26 cellular contexts compared by ENCODE assay signal in the genomic region with DNA sequence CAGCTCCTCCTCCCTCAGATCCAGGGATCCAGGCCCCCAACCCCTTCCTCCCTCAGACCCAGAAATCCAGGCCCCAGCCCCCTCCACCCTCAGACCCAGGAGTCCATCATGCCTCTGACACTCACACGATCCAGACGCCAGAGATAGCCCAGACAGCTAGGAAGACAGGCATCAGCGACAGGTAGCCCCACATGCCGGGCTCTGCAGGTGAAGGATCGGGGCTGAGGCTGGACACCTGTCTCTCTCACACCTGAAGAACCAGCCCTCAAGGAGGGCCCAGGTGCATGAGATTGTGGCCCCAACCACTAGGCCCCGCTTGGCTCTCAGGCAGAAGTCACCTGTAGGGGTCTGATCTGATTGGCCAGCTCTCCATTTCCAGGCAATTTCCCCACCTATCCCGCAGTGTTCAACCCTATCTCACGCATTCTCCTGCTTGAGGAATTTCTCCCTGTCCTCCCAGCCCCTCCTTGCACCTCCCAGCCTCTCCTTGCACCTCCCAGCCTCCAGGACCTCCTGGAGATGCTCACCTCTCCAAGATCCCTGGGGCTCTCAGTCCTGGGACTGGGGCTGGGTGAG. TPM values are rescaled to one million over a fixed set of nuclear protein-coding genes. Genes with fewer than 3 reads are reported as not detected.
DNase-seq lines count a peak whose midpoint lies in the region; ATAC-seq, FAIRE-seq and TF ChIP-seq lines count a peak whose summit lies in the region.
"Had no signal": no experiment of that assay in that cellular context is flagged by ENCODE, and none has a peak within 500 bp of the region (broad histone marks: within the 10 kb centered on the region; RNA-seq: fewer than 3 reads in every experiment).

No MANE protein-coding gene starts in this region.

- ATAC-seq in HepG2, result no peak; the same call in none of the 3 replicates
- no peak for ATAC-seq in right lobe of liver
- peak; percentile 6 for ATAC-seq in mucosa of descending colon
- ATAC-seq in HG03135 (IDR thresholded peaks at IDR 0.05; ENCODE audit: unreplicated experiment), result no peak

- no peak for TF ChIP-seq RAD21 in HepG2 (CRISPR knock-in tag; IDR thresholded peaks at IDR 0.05)

- H3K4me1 ChIP-seq in HepG2 (ENCODE audit: insufficient read depth, low read length), result peaks cover 35% of the 10 kb centered on the region
- H3K4me1 ChIP-seq in right lobe of liver, result no peaks in the 10 kb centered on the region
- H3K4me1 ChIP-seq in mucosa of descending colon (ENCODE audit: low read depth), result peaks cover 9% of the 10 kb centered on the region
- H3K4me1 ChIP-seq in transverse colon, result peaks cover 0 to 23% (median 12%) of the 10 kb centered on the region in 4 donors
- no peaks in the 10 kb centered on the region for H3K4me1 ChIP-seq in thyroid gland
- H3K4me1 ChIP-seq: BE2C had no signal

- no peaks in the 10 kb centered on the region for H3K9me3 Mint-ChIP-seq in dendritic cell treated with granulocyte-macrophage colony-stimulating factor and Interleukin-4, amounts not matched to agents 40 ng/mL and 50 ng/mL, for 4 days
- no peaks in the 10 kb centered on the region for H3K9me3 Mint-ChIP-seq in MCF 10A (ENCODE audit: unreplicated experiment)
- H3K9me3 Mint-ChIP-seq: CD4-positive, alpha-beta T cell had no signal

- H3K4me1 Mint-ChIP-seq in dendritic cell treated with granulocyte-macrophage colony-stimulating factor and Interleukin-4, amounts not matched to agents 40 ng/mL and 50 ng/mL, for 4 days (ENCODE audit: low read depth), result peaks cover 50% of the 10 kb centered on the region
- H3K4me1 Mint-ChIP-seq in MCF 10A (ENCODE audit: insufficient read depth, unreplicated experiment), result peaks cover 6% of the 10 kb centered on the region

- in situ Hi-C loops in HepG2 (cut with HindIII; ENCODE audit: extremely low pct_ligation_motif_present, low pct_unique_long_range_greater_than_20kb) (no loop called here), transverse colon (cut with MboI; ENCODE audit: low pct_ligation_motif_present in 1 of 4, low pct_unique_long_range_greater_than_20kb in 1 of 4, low sequenced_read_pairs in 3 of 4) (no loop called here)

- DNase-seq in HepG2 (ENCODE audit: low spot score) (no peak), right lobe of liver (no peak), mucosa of descending colon (no peak), transverse colon (no peak), MCF 10A (ENCODE audit: unreplicated experiment) (no peak), thyroid gland (no peak)
- DNase-seq: BE2C; CD4-positive, alpha-beta T cell; GM23248; HCEC 1CT; MV-4-11; NCI-H1105; NCI-H1436 treated with DMSO at 0.1 percent for 48 hours; NCI-H187 treated with DMSO at 0.1 percent for 48 hours; NCI-H2171 treated with DMSO at 0.1 percent for 48 hours; NCI-H524 treated with DMSO at 0.1 percent for 48 hours; NCI-H82; NK-92 treated with Interleukin-12 subunit alpha and Interleukin-12 subunit beta, amount 100 ng/mL, for 24 hours; SHP77 had no signal

- H3K4me3 Mint-ChIP-seq in dendritic cell treated with granulocyte-macrophage colony-stimulating factor and Interleukin-4, amounts not matched to agents 40 ng/mL and 50 ng/mL, for 4 days, result no peak overlapping the region
- H3K4me3 Mint-ChIP-seq in MCF 10A (ENCODE audit: unreplicated experiment), result no peak overlapping the region
- H3K4me3 Mint-ChIP-seq: CD4-positive, alpha-beta T cell had no signal

- H4K20me1 ChIP-seq in HepG2 (ENCODE audit: insufficient read depth, low read length), result no peaks in the 10 kb centered on the region

- H2AFZ ChIP-seq in HepG2 (ENCODE audit: low read length), result no peak overlapping the region
- H2AFZ ChIP-seq: GM23248 had no signal

- H3K4me3 ChIP-seq in HepG2 (replicated peaks in 1 of 3; ENCODE audit: insufficient read depth in 1 of 3, low read depth in 2 of 3, low read length in 3 of 3) (peak overlapping the region in 1 of 3 experiments; percentile 21; a peak in 1 of 6 replicates), right lobe of liver (no peak overlapping the region), mucosa of descending colon (no peak overlapping the region), transverse colon (peak overlapping the region in 1 of 4 donors; percentile 16), thyroid gland (replicated peaks in 1 of 3) (no peak overlapping the region)
- H3K4me3 ChIP-seq: GM23248 had no signal

- no peaks in the 10 kb centered on the region for H3K79me2 ChIP-seq in HepG2 (ENCODE audit: insufficient read depth, low read length)

- TF ChIP-seq EP300 in HepG2 (IDR thresholded peaks at IDR 0.05; ENCODE audit: low read depth in 2 of 2, low read length in 2 of 2) (no peak), HepG2 (CRISPR knock-in tag; IDR thresholded peaks at IDR 0.05; ENCODE audit: borderline replicate concordance) (no peak), transverse colon (IDR thresholded peaks at IDR 0.05; ENCODE audit: low read depth) (no peak)

- no peak for FAIRE-seq in HepG2 (lab: Jason Lieb, UNC)

- peak overlapping the region; percentile 62 for H3K4me2 ChIP-seq in HepG2 (ENCODE audit: low read depth, low read length)

- TF ChIP-seq POLR2A in HepG2 (IDR thresholded peaks at IDR 0.05; ENCODE audit: insufficient read depth in 1 of 2, low read depth in 2 of 2, low read length in 2 of 2) (no peak), right lobe of liver (IDR thresholded peaks at IDR 0.05) (no peak), transverse colon (IDR thresholded peaks at IDR 0.05) (no peak), thyroid gland (IDR thresholded peaks at IDR 0.05) (no peak)

- CTCF ChIA-PET in HepG2 (lab: Yijun Ruan, JAX; ENCODE audit: low intra/inter-chr PET ratio, low total read pairs) (no interaction called here), MCF 10A (lab: Yijun Ruan, JAX) (interaction anchor here (0.6 to 7.6 kb wide), 5 partner anchors 19 to 226 kb away, joined by 3 to 58 read pairs (median 5); no protein-coding TSS in a partner anchor)

- H3K27me3 ChIP-seq in HepG2 (ENCODE audit: control insufficient read depth in 1 of 2, insufficient read depth in 2 of 2, low read length in 2 of 2), result no peaks in the 10 kb centered on the region; a peak in 1 of 5 replicates
- no peaks in the 10 kb centered on the region for H3K27me3 ChIP-seq in right lobe of liver
- no peaks in the 10 kb centered on the region for H3K27me3 ChIP-seq in transverse colon
- H3K27me3 ChIP-seq in thyroid gland, result no peaks in the 10 kb centered on the region
- H3K27me3 ChIP-seq: BE2C had no signal

- BruUV-seq in HepG2 (replicated peaks; lab: Mats Ljungman, UMichigan), result no TSS peak
- no TSS peak for BruUV-seq in MCF 10A (replicated peaks; lab: Mats Ljungman, UMichigan)

- H3K9me3 ChIP-seq in HepG2 (ENCODE audit: low read length) (no peaks in the 10 kb centered on the region), right lobe of liver (no peaks in the 10 kb centered on the region), mucosa of descending colon (no peaks in the 10 kb centered on the region), transverse colon (no peaks in the 10 kb centered on the region), thyroid gland (no peaks in the 10 kb centered on the region)
- H3K9me3 ChIP-seq: BE2C had no signal

- no peak overlapping the region for H3K9ac ChIP-seq in HepG2 (ENCODE audit: insufficient read depth, low read depth, low read length)
- H3K9ac ChIP-seq: GM23248 had no signal

- TF ChIP-seq CTCF in HepG2 (CRISPR knock-in tag; IDR thresholded peaks at IDR 0.05), result no peak
- no peak for TF ChIP-seq CTCF in right lobe of liver (IDR thresholded peaks at IDR 0.05)
- no peak for TF ChIP-seq CTCF in mucosa of descending colon (IDR thresholded peaks at IDR 0.05)
- TF ChIP-seq CTCF in transverse colon (IDR thresholded peaks at IDR 0.05), result no peak
- TF ChIP-seq CTCF in MCF 10A (IDR thresholded peaks at IDR 0.05; ENCODE audit: unreplicated experiment), result no peak
- no peak for TF ChIP-seq CTCF in thyroid gland (IDR thresholded peaks at IDR 0.05)

- H3K27ac ChIP-seq in HepG2 (ENCODE audit: extremely low read length, insufficient read depth, low read length), result no peak overlapping the region
- no peak overlapping the region for H3K27ac ChIP-seq in right lobe of liver
- peak overlapping the region; percentile 2 to 57 (median 52) for H3K27ac ChIP-seq in transverse colon
- H3K27ac ChIP-seq in thyroid gland, result no peak overlapping the region
- H3K27ac ChIP-seq: 22Rv1, GM23248, HL-60, RWPE1 had no signal

- peak overlapping the region; percentile 94 for H3K27ac Mint-ChIP-seq in dendritic cell treated with granulocyte-macrophage colony-stimulating factor and Interleukin-4, amounts not matched to agents 40 ng/mL and 50 ng/mL, for 4 days
- H3K27ac Mint-ChIP-seq in MCF 10A (ENCODE audit: low read depth, unreplicated experiment), result no peak overlapping the region
- H3K27ac Mint-ChIP-seq: CD4-positive, alpha-beta T cell had no signal

- WGBS in HepG2 (ENCODE audit: low lambda C conversion rate), result 62% methylated on average over 8 of the region's 8 CpGs
- 86% methylated on average over 4 of the region's 8 CpGs for WGBS in right lobe of liver (ENCODE audit: insufficient coverage, low coverage, low lambda C conversion rate, missing lambda C conversion rate)
- WGBS in transverse colon (ENCODE audit: low coverage in 1 of 2), 2 donors, result 82 to 92% methylated on average over 2 to 5 of the region's 8 CpGs
- WGBS in thyroid gland, 2 donors, result 82 to 92% methylated on average over 8 of the region's 8 CpGs

- POLR2A ChIA-PET in HepG2 (lab: Yijun Ruan, JAX) (interaction anchor here (1.1 to 2.1 kb wide), 6 partner anchors 10 to 86 kb away, joined by 4 to 11 read pairs (median 6); partner anchors contain the start of genes KMT5C and UBE2S), MCF 10A (lab: Yijun Ruan, JAX) (interaction anchor here (1.5 kb wide), 1 partner anchor 19 kb away, joined by 4 read pairs; the partner anchor contains the start of gene KMT5C)

- peaks cover 80% of the 10 kb centered on the region for H3K36me3 Mint-ChIP-seq in dendritic cell treated with granulocyte-macrophage colony-stimulating factor and Interleukin-4, amounts not matched to agents 40 ng/mL and 50 ng/mL, for 4 days (ENCODE audit: low read depth)
- H3K36me3 Mint-ChIP-seq in MCF 10A (ENCODE audit: insufficient read depth, unreplicated experiment), result peaks cover 1% of the 10 kb centered on the region

- H3K27me3 Mint-ChIP-seq in dendritic cell treated with granulocyte-macrophage colony-stimulating factor and Interleukin-4, amounts not matched to agents 40 ng/mL and 50 ng/mL, for 4 days, result no peaks in the 10 kb centered on the region
- peaks cover 27% of the 10 kb centered on the region for H3K27me3 Mint-ChIP-seq in MCF 10A (ENCODE audit: insufficient read depth, unreplicated experiment)

- H3K36me3 ChIP-seq in HepG2 (replicated peaks in 1 of 2; ENCODE audit: control insufficient read depth in 1 of 2, insufficient read depth in 2 of 2, low read length in 2 of 2), result no peaks in the 10 kb centered on the region
- no peaks in the 10 kb centered on the region for H3K36me3 ChIP-seq in right lobe of liver
- H3K36me3 ChIP-seq in mucosa of descending colon (ENCODE audit: low read depth), result no peaks in the 10 kb centered on the region
- H3K36me3 ChIP-seq in transverse colon, result no peaks in the 10 kb centered on the region
- H3K36me3 ChIP-seq in thyroid gland, result no peaks in the 10 kb centered on the region
- H3K36me3 ChIP-seq: BE2C had no signal

- intact Hi-C loops in HepG2 (cut with micrococcal nuclease; ENCODE audit: unreplicated experiment), result no loop called here
- intact Hi-C loops in right lobe of liver (cut with DNase I), result no loop called here
- intact Hi-C loops in dendritic cell treated with granulocyte-macrophage colony-stimulating factor and Interleukin-4, amounts not matched to agents 40 ng/mL and 50 ng/mL, for 4 days (cut with micrococcal nuclease), result no loop called here
- intact Hi-C loops in mucosa of descending colon (cut with DNase I, micrococcal nuclease), result no loop called here
- intact Hi-C loops in transverse colon (cut with DNase I; ENCODE audit: low total_unique reads), result no loop called here
- intact Hi-C loops in MCF 10A (cut with micrococcal nuclease), result no loop called here
- intact Hi-C loops in thyroid gland (cut with DNase I), result no loop called here

RNA-seq across cellular contexts. Expression of gene TMEM150B, which starts 4.2 kb away (rescaled TPM):
- total RNA-seq in HepG2 (2016; rRNA removed; fragmentation: Illumina TruSeq; extraction: Trizol) (0.74 and 1.3 TPM in 2 replicates), right lobe of liver (1 to 10 TPM; 1.1 to 5.6 (median 2.2) TPM), mucosa of descending colon (10 to 100 TPM; 31.6 to 62.1 (median 36.4) TPM), transverse colon (100 to 1,000 TPM in 1 of 4 donors, 10 to 100 TPM in 3; 26.5 to 135 (median 57.4) TPM), MCF 10A (2022) (not detected in 2 replicates), thyroid gland (1 to 10 TPM in 1 of 4 donors, not detected in 3; 1.3 TPM)
- 0.79 and 1.0 TPM in 2 replicates for total RNA-seq in HepG2 (2016; cell fraction: cytosol; rRNA removed; fragmentation: Illumina TruSeq; extraction: Trizol; ENCODE audit: low read depth)
- 0.70 and 1.0 TPM in 2 replicates for total RNA-seq in HepG2 (2016; cell fraction: insoluble cytoplasmic fraction; rRNA removed; fragmentation: Illumina TruSeq; extraction: Trizol)
- total RNA-seq in HepG2 (2016; cell fraction: membrane; rRNA removed; fragmentation: Illumina TruSeq; extraction: Trizol), result 0.62 and 0.77 TPM in 2 replicates
- total RNA-seq in HepG2 (2016; cell fraction: nucleus; rRNA removed; fragmentation: Illumina TruSeq; extraction: Trizol), result 0.84 and 1.5 TPM in 2 replicates
- 1.8 and 2.9 TPM in 2 replicates for polyA plus RNA-seq in HepG2 (2011; rRNA removed)
- 2.4 and 2.5 TPM in 2 replicates for polyA plus RNA-seq in HepG2 (2011; cell fraction: cytosol; rRNA removed)
- 6.2 and 7.0 TPM in 2 replicates for polyA plus RNA-seq in HepG2 (2011; cell fraction: nucleus; rRNA removed)
- polyA plus RNA-seq in HepG2 (2012), result 3.3 and 3.4 TPM in 2 replicates
- 0.33 and 0.50 TPM in 2 replicates for polyA plus RNA-seq in HepG2 (2016; cell fraction: cytosol; fragmentation: Illumina TruSeq; extraction: Trizol; ENCODE audit: low read depth)
- 0.37 and 0.74 TPM in 2 replicates for polyA plus RNA-seq in HepG2 (2016; cell fraction: insoluble cytoplasmic fraction; fragmentation: Illumina TruSeq; extraction: Trizol; ENCODE audit: low read depth)
- polyA plus RNA-seq in HepG2 (2016; cell fraction: membrane; fragmentation: Illumina TruSeq; extraction: Trizol; ENCODE audit: low read depth), result 0.28 and 1.2 TPM in 2 replicates
- polyA plus RNA-seq in HepG2 (2016; cell fraction: nucleus; fragmentation: Illumina TruSeq; extraction: Trizol; ENCODE audit: insufficient read depth, low read depth), result 1.7 and 1.9 TPM in 2 replicates
- polyA minus RNA-seq in HepG2 (2011; rRNA and poly(A)+ RNA removed; ENCODE audit: low replicate concordance), result 5.1 TPM in 1 of 2 replicates, not detected in the other
- polyA minus RNA-seq in HepG2 (2011; cell fraction: cytosol; rRNA and poly(A)+ RNA removed), result 1.9 and 2.7 TPM in 2 replicates
- polyA minus RNA-seq in HepG2 (2011; cell fraction: nucleus; rRNA and poly(A)+ RNA removed), result 1.4 and 1.5 TPM in 2 replicates
- total RNA-seq: CD4-positive, alpha-beta T cell; Daoy; G401; GM23248 had no signal
- polyA plus RNA-seq: GM23248 had no signal

RNA-seq across cellular contexts. Expression of gene KMT5C, which starts 18.7 kb away (rescaled TPM):
- total RNA-seq in HepG2 (2016; rRNA removed; fragmentation: Illumina TruSeq; extraction: Trizol) (2.1 and 5.5 TPM in 2 replicates), right lobe of liver (1 to 10 TPM; 2.3 to 5.3 (median 3.7) TPM), mucosa of descending colon (10 to 100 TPM; 14.7 to 19.3 (median 16.5) TPM), transverse colon (10 to 100 TPM; 27.8 to 80.8 (median 31.3) TPM), MCF 10A (2022) (12.9 and 16.8 TPM in 2 replicates), thyroid gland (10 to 100 TPM in 3 of 4 donors, 1 to 10 TPM in 1; 7.5 to 22.0 (median 15.4) TPM)
- 1.8 and 2.2 TPM in 2 replicates for total RNA-seq in HepG2 (2016; cell fraction: cytosol; rRNA removed; fragmentation: Illumina TruSeq; extraction: Trizol; ENCODE audit: low read depth)
- total RNA-seq in HepG2 (2016; cell fraction: insoluble cytoplasmic fraction; rRNA removed; fragmentation: Illumina TruSeq; extraction: Trizol), result 1.8 and 4.7 TPM in 2 replicates
- total RNA-seq in HepG2 (2016; cell fraction: membrane; rRNA removed; fragmentation: Illumina TruSeq; extraction: Trizol), result 3.9 and 4.5 TPM in 2 replicates
- 5.3 and 6.2 TPM in 2 replicates for total RNA-seq in HepG2 (2016; cell fraction: nucleus; rRNA removed; fragmentation: Illumina TruSeq; extraction: Trizol)
- polyA plus RNA-seq in HepG2 (2011; rRNA removed), result 9.0 and 11.8 TPM in 2 replicates
- polyA plus RNA-seq in HepG2 (2011; cell fraction: cytosol; rRNA removed), result 6.6 and 8.7 TPM in 2 replicates
- polyA plus RNA-seq in HepG2 (2011; cell fraction: nucleus; rRNA removed), result 46.8 and 58.8 TPM in 2 replicates
- 10.0 and 13.2 TPM in 2 replicates for polyA plus RNA-seq in HepG2 (2012)
- 1.3 and 1.4 TPM in 2 replicates for polyA plus RNA-seq in HepG2 (2016; cell fraction: cytosol; fragmentation: Illumina TruSeq; extraction: Trizol; ENCODE audit: low read depth)
- polyA plus RNA-seq in HepG2 (2016; cell fraction: insoluble cytoplasmic fraction; fragmentation: Illumina TruSeq; extraction: Trizol; ENCODE audit: low read depth), result 2.6 and 4.4 TPM in 2 replicates
- polyA plus RNA-seq in HepG2 (2016; cell fraction: membrane; fragmentation: Illumina TruSeq; extraction: Trizol; ENCODE audit: low read depth), result 2.5 and 3.8 TPM in 2 replicates
- 14.7 and 16.2 TPM in 2 replicates for polyA plus RNA-seq in HepG2 (2016; cell fraction: nucleus; fragmentation: Illumina TruSeq; extraction: Trizol; ENCODE audit: insufficient read depth, low read depth)
- polyA minus RNA-seq in HepG2 (2011; rRNA and poly(A)+ RNA removed; ENCODE audit: low replicate concordance), result 9.0 and 17.8 TPM in 2 replicates
- 4.7 and 5.3 TPM in 2 replicates for polyA minus RNA-seq in HepG2 (2011; cell fraction: cytosol; rRNA and poly(A)+ RNA removed)
- polyA minus RNA-seq in HepG2 (2011; cell fraction: nucleus; rRNA and poly(A)+ RNA removed), result 7.0 and 12.1 TPM in 2 replicates

RNA-seq across cellular contexts. Expression of gene COX6B2, which starts 33.6 kb away (rescaled TPM):
- not detected in 2 replicates for total RNA-seq in HepG2 (2016; rRNA removed; fragmentation: Illumina TruSeq; extraction: Trizol)
- not detected in 2 replicates for total RNA-seq in HepG2 (2016; cell fraction: cytosol; rRNA removed; fragmentation: Illumina TruSeq; extraction: Trizol; ENCODE audit: low read depth)
- not detected in 2 replicates for total RNA-seq in HepG2 (2016; cell fraction: insoluble cytoplasmic fraction; rRNA removed; fragmentation: Illumina TruSeq; extraction: Trizol)
- total RNA-seq in HepG2 (2016; cell fraction: membrane; rRNA removed; fragmentation: Illumina TruSeq; extraction: Trizol), result not detected in 2 replicates
- total RNA-seq in HepG2 (2016; cell fraction: nucleus; rRNA removed; fragmentation: Illumina TruSeq; extraction: Trizol), result not detected in 2 replicates
- polyA plus RNA-seq in HepG2 (2011; rRNA removed), result 0.16 and 0.21 TPM in 2 replicates
- polyA plus RNA-seq in HepG2 (2011; cell fraction: cytosol; rRNA removed), result 0.04 and 0.05 TPM in 2 replicates
- polyA plus RNA-seq in HepG2 (2011; cell fraction: nucleus; rRNA removed), result 0.43 and 1.4 TPM in 2 replicates
- 0.28 TPM in 2 replicates for polyA plus RNA-seq in HepG2 (2012)
- polyA plus RNA-seq in HepG2 (2016; cell fraction: cytosol; fragmentation: Illumina TruSeq; extraction: Trizol; ENCODE audit: low read depth), result not detected in 2 replicates
- not detected in 2 replicates for polyA plus RNA-seq in HepG2 (2016; cell fraction: insoluble cytoplasmic fraction; fragmentation: Illumina TruSeq; extraction: Trizol; ENCODE audit: low read depth)
- polyA plus RNA-seq in HepG2 (2016; cell fraction: membrane; fragmentation: Illumina TruSeq; extraction: Trizol; ENCODE audit: low read depth), result not detected in 2 replicates
- not detected in 2 replicates for polyA plus RNA-seq in HepG2 (2016; cell fraction: nucleus; fragmentation: Illumina TruSeq; extraction: Trizol; ENCODE audit: insufficient read depth, low read depth)
- polyA minus RNA-seq in HepG2 (2011; rRNA and poly(A)+ RNA removed; ENCODE audit: low replicate concordance), result 0.16 TPM in 1 of 2 replicates, not detected in the other
- polyA minus RNA-seq in HepG2 (2011; cell fraction: cytosol; rRNA and poly(A)+ RNA removed), result not detected in 2 replicates
- not detected in 2 replicates for polyA minus RNA-seq in HepG2 (2011; cell fraction: nucleus; rRNA and poly(A)+ RNA removed)
- not detected for total RNA-seq in right lobe of liver
- total RNA-seq in mucosa of descending colon, result 10 to 100 TPM; 16.6 to 30.0 (median 17.2) TPM
- total RNA-seq in transverse colon, result 10 to 100 TPM in 3 of 4 donors, 1 to 10 TPM in 1; 4.0 to 58.7 (median 21.0) TPM
- total RNA-seq in MCF 10A (2022), result 0.33 and 0.93 TPM in 2 replicates
- under 1 TPM in 1 of 4 donors, not detected in 3; 0.94 TPM for total RNA-seq in thyroid gland
- total RNA-seq: Daoy, GM23248 had no signal
- polyA plus RNA-seq: GM23248 had no signal

RNA-seq across cellular contexts. Expression of gene BRSK1, which starts 37.1 kb away (rescaled TPM):
- total RNA-seq in HepG2 (2016; rRNA removed; fragmentation: Illumina TruSeq; extraction: Trizol), result 0.18 TPM in 1 of 2 replicates, not detected in the other
- not detected in 2 replicates for total RNA-seq in HepG2 (2016; cell fraction: cytosol; rRNA removed; fragmentation: Illumina TruSeq; extraction: Trizol; ENCODE audit: low read depth)
- 0.19 TPM in 1 of 2 replicates, not detected in the other for total RNA-seq in HepG2 (2016; cell fraction: insoluble cytoplasmic fraction; rRNA removed; fragmentation: Illumina TruSeq; extraction: Trizol)
- 0.10 and 0.25 TPM in 2 replicates for total RNA-seq in HepG2 (2016; cell fraction: membrane; rRNA removed; fragmentation: Illumina TruSeq; extraction: Trizol)
- 0.60 TPM in 1 of 2 replicates, not detected in the other for total RNA-seq in HepG2 (2016; cell fraction: nucleus; rRNA removed; fragmentation: Illumina TruSeq; extraction: Trizol)
- polyA plus RNA-seq in HepG2 (2011; rRNA removed), result 1.2 and 1.9 TPM in 2 replicates
- polyA plus RNA-seq in HepG2 (2011; cell fraction: cytosol; rRNA removed), result 0.75 and 1.1 TPM in 2 replicates
- 8.1 and 12.7 TPM in 2 replicates for polyA plus RNA-seq in HepG2 (2011; cell fraction: nucleus; rRNA removed)
- polyA plus RNA-seq in HepG2 (2012), result 0.74 and 1.1 TPM in 2 replicates
- 0.14 and 0.17 TPM in 2 replicates for polyA plus RNA-seq in HepG2 (2016; cell fraction: cytosol; fragmentation: Illumina TruSeq; extraction: Trizol; ENCODE audit: low read depth)
- polyA plus RNA-seq in HepG2 (2016; cell fraction: insoluble cytoplasmic fraction; fragmentation: Illumina TruSeq; extraction: Trizol; ENCODE audit: low read depth), result 0.20 and 0.44 TPM in 2 replicates
- 0.09 and 0.25 TPM in 2 replicates for polyA plus RNA-seq in HepG2 (2016; cell fraction: membrane; fragmentation: Illumina TruSeq; extraction: Trizol; ENCODE audit: low read depth)
- 0.68 and 0.79 TPM in 2 replicates for polyA plus RNA-seq in HepG2 (2016; cell fraction: nucleus; fragmentation: Illumina TruSeq; extraction: Trizol; ENCODE audit: insufficient read depth, low read depth)
- polyA minus RNA-seq in HepG2 (2011; rRNA and poly(A)+ RNA removed; ENCODE audit: low replicate concordance), result 0.72 and 1.3 TPM in 2 replicates
- polyA minus RNA-seq in HepG2 (2011; cell fraction: cytosol; rRNA and poly(A)+ RNA removed), result not detected in 2 replicates
- polyA minus RNA-seq in HepG2 (2011; cell fraction: nucleus; rRNA and poly(A)+ RNA removed), result 1.0 and 1.2 TPM in 2 replicates
- total RNA-seq in right lobe of liver, result under 1 TPM in 3 of 6 experiments, not detected in 3; 0.20 to 0.29 (median 0.24) TPM
- total RNA-seq in mucosa of descending colon, result 10 to 100 TPM in 1 of 3 donors, 1 to 10 TPM in 2; 1.6 to 18.1 (median 1.9) TPM
- 10 to 100 TPM in 1 of 4 donors, 1 to 10 TPM in 3; 1.4 to 17.6 (median 4.7) TPM for total RNA-seq in transverse colon
- total RNA-seq in MCF 10A (2022), result 3.8 and 5.1 TPM in 2 replicates
- 1 to 10 TPM in 1 of 4 donors, under 1 TPM in 1, not detected in 2; 0.83 to 1.2 TPM for total RNA-seq in thyroid gland

RNA-seq across cellular contexts. Expression of gene HSPBP1, which starts 41.0 kb away (rescaled TPM):
- total RNA-seq in HepG2 (2016; rRNA removed; fragmentation: Illumina TruSeq; extraction: Trizol), result 33.7 and 35.9 TPM in 2 replicates
- 3.9 TPM in 2 replicates for total RNA-seq in HepG2 (2016; cell fraction: cytosol; rRNA removed; fragmentation: Illumina TruSeq; extraction: Trizol; ENCODE audit: low read depth)
- 32.9 and 34.5 TPM in 2 replicates for total RNA-seq in HepG2 (2016; cell fraction: insoluble cytoplasmic fraction; rRNA removed; fragmentation: Illumina TruSeq; extraction: Trizol)
- 8.1 and 8.5 TPM in 2 replicates for total RNA-seq in HepG2 (2016; cell fraction: membrane; rRNA removed; fragmentation: Illumina TruSeq; extraction: Trizol)
- total RNA-seq in HepG2 (2016; cell fraction: nucleus; rRNA removed; fragmentation: Illumina TruSeq; extraction: Trizol), result 14.3 and 15.8 TPM in 2 replicates
- polyA plus RNA-seq in HepG2 (2011; rRNA removed), result 22.3 and 25.7 TPM in 2 replicates
- polyA plus RNA-seq in HepG2 (2011; cell fraction: cytosol; rRNA removed), result 19.2 and 35.4 TPM in 2 replicates
- 19.5 and 22.1 TPM in 2 replicates for polyA plus RNA-seq in HepG2 (2011; cell fraction: nucleus; rRNA removed)
- 14.9 and 21.2 TPM in 2 replicates for polyA plus RNA-seq in HepG2 (2012)
- 5.6 and 5.7 TPM in 2 replicates for polyA plus RNA-seq in HepG2 (2016; cell fraction: cytosol; fragmentation: Illumina TruSeq; extraction: Trizol; ENCODE audit: low read depth)
- 53.4 and 56.0 TPM in 2 replicates for polyA plus RNA-seq in HepG2 (2016; cell fraction: insoluble cytoplasmic fraction; fragmentation: Illumina TruSeq; extraction: Trizol; ENCODE audit: low read depth)
- 8.9 and 9.7 TPM in 2 replicates for polyA plus RNA-seq in HepG2 (2016; cell fraction: membrane; fragmentation: Illumina TruSeq; extraction: Trizol; ENCODE audit: low read depth)
- 26.8 and 27.6 TPM in 2 replicates for polyA plus RNA-seq in HepG2 (2016; cell fraction: nucleus; fragmentation: Illumina TruSeq; extraction: Trizol; ENCODE audit: insufficient read depth, low read depth)
- 33.2 and 42.3 TPM in 2 replicates for polyA minus RNA-seq in HepG2 (2011; rRNA and poly(A)+ RNA removed; ENCODE audit: low replicate concordance)
- 15.9 and 23.8 TPM in 2 replicates for polyA minus RNA-seq in HepG2 (2011; cell fraction: cytosol; rRNA and poly(A)+ RNA removed)
- polyA minus RNA-seq in HepG2 (2011; cell fraction: nucleus; rRNA and poly(A)+ RNA removed), result 4.6 and 6.1 TPM in 2 replicates
- total RNA-seq in right lobe of liver, result 10 to 100 TPM; 11.3 to 28.3 (median 15.6) TPM
- 10 to 100 TPM; 25.6 to 36.0 (median 29.5) TPM for total RNA-seq in mucosa of descending colon
- total RNA-seq in transverse colon, result 10 to 100 TPM in 3 of 4 donors, 1 to 10 TPM in 1; 4.5 to 98.7 (median 27.0) TPM
- total RNA-seq in MCF 10A (2022), result 49.2 and 53.1 TPM in 2 replicates
- 10 to 100 TPM; 24.2 to 48.4 (median 31.2) TPM for total RNA-seq in thyroid gland

Comparison
In these comparisons a context has a peak if more than half of its experiments do, and no peak if none do; other contexts are left out.
1. H3K27ac ChIP-seq: peak in transverse colon (4 of 4); none in HepG2 (single experiment), right lobe of liver (0 of 3) and thyroid gland (0 of 3).
2. RNA of gene TMEM150B, which starts 4.2 kb away (total RNA-seq): 26.5 to 135 TPM in transverse colon and 31.6 to 62.1 TPM in mucosa of descending colon; 1.1 to 5.6 TPM in right lobe of liver, 0.62 to 1.5 TPM in HepG2, 1.3 TPM in thyroid gland and not detected in MCF 10A; every median in the first group is over 4 times any median in the second.